ENCODE assay signal across 9 cellular contexts in genomic region chr4:25654971-25655963, GRCh38. TPM values are rescaled to one million over a fixed set of nuclear protein-coding genes. Genes with fewer than 3 reads are reported as not detected.
A peak's percentile ranks its signal among the peaks of the same experiment; 100 is the strongest.
DNase-seq lines count a peak whose midpoint lies in the region; ATAC-seq and TF ChIP-seq lines count a peak whose summit lies in the region.
"Had no signal": no experiment of that assay in that cellular context is flagged by ENCODE, and none has a peak within 500 bp of the region (broad histone marks: within the 10 kb centered on the region; RNA-seq: fewer than 3 reads in every experiment).

A gene with protein sequence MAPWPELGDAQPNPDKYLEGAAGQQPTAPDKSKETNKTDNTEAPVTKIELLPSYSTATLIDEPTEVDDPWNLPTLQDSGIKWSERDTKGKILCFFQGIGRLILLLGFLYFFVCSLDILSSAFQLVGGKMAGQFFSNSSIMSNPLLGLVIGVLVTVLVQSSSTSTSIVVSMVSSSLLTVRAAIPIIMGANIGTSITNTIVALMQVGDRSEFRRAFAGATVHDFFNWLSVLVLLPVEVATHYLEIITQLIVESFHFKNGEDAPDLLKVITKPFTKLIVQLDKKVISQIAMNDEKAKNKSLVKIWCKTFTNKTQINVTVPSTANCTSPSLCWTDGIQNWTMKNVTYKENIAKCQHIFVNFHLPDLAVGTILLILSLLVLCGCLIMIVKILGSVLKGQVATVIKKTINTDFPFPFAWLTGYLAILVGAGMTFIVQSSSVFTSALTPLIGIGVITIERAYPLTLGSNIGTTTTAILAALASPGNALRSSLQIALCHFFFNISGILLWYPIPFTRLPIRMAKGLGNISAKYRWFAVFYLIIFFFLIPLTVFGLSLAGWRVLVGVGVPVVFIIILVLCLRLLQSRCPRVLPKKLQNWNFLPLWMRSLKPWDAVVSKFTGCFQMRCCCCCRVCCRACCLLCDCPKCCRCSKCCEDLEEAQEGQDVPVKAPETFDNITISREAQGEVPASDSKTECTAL (plus strand): TSS chr4:25655851. CDS start chr4:25662501, 6,650 bp downstream.

- peak in 1 of 4 donors; percentile 51 for TF ChIP-seq EP300 in upper lobe of left lung (IDR thresholded peaks at IDR 0.05)

- no peak within 1 kb of the TSS for H3K27ac Mint-ChIP-seq in activated naive CD8-positive, alpha-beta T cell treated with anti-CD3 and anti-CD28 coated beads, Interleukin-2, amount 10 ng/mL, durations not matched to agents 7 days and 5 days
- H3K27ac Mint-ChIP-seq in activated naive CD8-positive, alpha-beta T cell treated with anti-CD3 and anti-CD28 coated beads, Interleukin-2, amount 50 U/mL, for 24 hours, result no peak within 1 kb of the TSS
- H3K27ac Mint-ChIP-seq in brain, result peak within 1 kb of the TSS in 2 of 5 experiments; percentile 20 to 21
- H3K27ac Mint-ChIP-seq: T-helper 1 cell treated with Interleukin-12 subunit alpha and Interleukin-12 subunit beta and Interleukin-4 antibody, amounts not matched to agents 30 μg/mL and 1 μg/mL, for 36 hours had no signal

- no peaks in the 10 kb centered on the region for H3K27me3 ChIP-seq in lung (ENCODE audit: control insufficient read depth, insufficient read depth)
- H3K27me3 ChIP-seq in upper lobe of left lung, result no peaks in the 10 kb centered on the region

- peak; percentile 58 for ATAC-seq in activated naive CD8-positive, alpha-beta T cell treated with anti-CD3 and anti-CD28 coated beads, Interleukin-2, amount 10 ng/mL, durations not matched to agents 7 days and 5 days (ENCODE audit: low read depth)
- no peak for ATAC-seq in activated naive CD8-positive, alpha-beta T cell treated with anti-CD3 and anti-CD28 coated beads, Interleukin-2, amount 50 U/mL, for 24 hours
- peak; percentile 45 for ATAC-seq in lung (ENCODE audit: insufficient read depth, low FRiP score)
- peak; percentile 68 to 84 for ATAC-seq in upper lobe of left lung (ENCODE audit: low FRiP score in 2 of 2)
- ATAC-seq in HG02571 (IDR thresholded peaks at IDR 0.05; ENCODE audit: unreplicated experiment), result no peak

- H3K36me3 ChIP-seq in lung (ENCODE audit: control insufficient read depth in 2 of 2, insufficient read depth in 2 of 2, low read length in 2 of 2) (no peaks in the 10 kb centered on the region), upper lobe of left lung (no peaks in the 10 kb centered on the region)

- POLR2A ChIA-PET in activated naive CD8-positive, alpha-beta T cell treated with anti-CD3 and anti-CD28 coated beads, Interleukin-2, amount 10 ng/mL, durations not matched to agents 7 days and 5 days (lab: Charles Lee), result no interaction called here

- H3K4me3 Mint-ChIP-seq in activated naive CD8-positive, alpha-beta T cell treated with anti-CD3 and anti-CD28 coated beads, Interleukin-2, amount 10 ng/mL, durations not matched to agents 7 days and 5 days, result peak within 1 kb of the TSS; percentile 6
- no peak within 1 kb of the TSS for H3K4me3 Mint-ChIP-seq in activated naive CD8-positive, alpha-beta T cell treated with anti-CD3 and anti-CD28 coated beads, Interleukin-2, amount 50 U/mL, for 24 hours
- peak within 1 kb of the TSS; percentile 42 to 76 (median 69) for H3K4me3 Mint-ChIP-seq in brain
- H3K4me3 Mint-ChIP-seq: T-helper 1 cell treated with Interleukin-12 subunit alpha and Interleukin-12 subunit beta and Interleukin-4 antibody, amounts not matched to agents 30 μg/mL and 1 μg/mL, for 36 hours had no signal

- peaks cover 10% of the 10 kb centered on the region for H3K4me1 Mint-ChIP-seq in activated naive CD8-positive, alpha-beta T cell treated with anti-CD3 and anti-CD28 coated beads, Interleukin-2, amount 10 ng/mL, durations not matched to agents 7 days and 5 days
- peaks cover 5% of the 10 kb centered on the region for H3K4me1 Mint-ChIP-seq in activated naive CD8-positive, alpha-beta T cell treated with anti-CD3 and anti-CD28 coated beads, Interleukin-2, amount 50 U/mL, for 24 hours
- H3K4me1 Mint-ChIP-seq in brain, result peaks cover 31% of the 10 kb centered on the region

- H3K4me3 ChIP-seq in lung (peak within 1 kb of the TSS; percentile 43), upper lobe of left lung (peak within 1 kb of the TSS; percentile 31 to 53 (median 50))

- no peaks in the 10 kb centered on the region for H3K9me3 ChIP-seq in lung (ENCODE audit: control insufficient read depth in 2 of 2, insufficient read depth in 1 of 2, low read length in 1 of 2)
- no peaks in the 10 kb centered on the region for H3K9me3 ChIP-seq in upper lobe of left lung

- peak in 3 of 4 donors; percentile 74 to 96 (median 94) for TF ChIP-seq POLR2A in upper lobe of left lung (IDR thresholded peaks at IDR 0.05)

- peaks cover 0 to 2% of the 10 kb centered on the region in 2 donors for H3K4me1 ChIP-seq in lung (ENCODE audit: control insufficient read depth in 2 of 2, insufficient read depth in 2 of 2, low read length in 2 of 2)
- peaks cover 0 to 15% (median 2%) of the 10 kb centered on the region in 4 donors for H3K4me1 ChIP-seq in upper lobe of left lung

- DNase-seq in activated naive CD8-positive, alpha-beta T cell treated with anti-CD3 and anti-CD28 coated beads, Interleukin-2, amount 10 ng/mL, durations not matched to agents 7 days and 5 days, result no peak
- DNase-seq in activated naive CD8-positive, alpha-beta T cell treated with anti-CD3 and anti-CD28 coated beads, Interleukin-2, amount 50 U/mL, for 24 hours, result no peak
- DNase-seq in lung (ENCODE audit: low spot score), result peak; percentile 87
- peak; percentile 79 to 94 for DNase-seq in upper lobe of left lung
- DNase-seq in NK-92 treated with Interleukin-12 subunit alpha and Interleukin-12 subunit beta, amount 100 ng/mL, for 24 hours (lab: John Stamatoyannopoulos, UW), result no peak
- DNase-seq in Ammon's horn (ENCODE audit: low spot score), result no peak

- peak within 1 kb of the TSS in 1 of 2 donors; percentile 91 for H3K27ac ChIP-seq in lung (ENCODE audit: low read depth in 1 of 2, low read length in 1 of 2)
- H3K27ac ChIP-seq in upper lobe of left lung, result peak within 1 kb of the TSS; percentile 76 to 93 (median 86)

- no peaks in the 10 kb centered on the region for H3K9me3 Mint-ChIP-seq in activated naive CD8-positive, alpha-beta T cell treated with anti-CD3 and anti-CD28 coated beads, Interleukin-2, amount 10 ng/mL, durations not matched to agents 7 days and 5 days
- no peaks in the 10 kb centered on the region for H3K9me3 Mint-ChIP-seq in activated naive CD8-positive, alpha-beta T cell treated with anti-CD3 and anti-CD28 coated beads, Interleukin-2, amount 50 U/mL, for 24 hours
- H3K9me3 Mint-ChIP-seq in brain, result peaks cover 0 to 3% (median 0%) of the 10 kb centered on the region in 5 experiments
- H3K9me3 Mint-ChIP-seq: T-helper 1 cell treated with Interleukin-12 subunit alpha and Interleukin-12 subunit beta and Interleukin-4 antibody, amounts not matched to agents 30 μg/mL and 1 μg/mL, for 36 hours had no signal

- WGBS in lung, 2 donors, result 4% methylated on average over 49 to 71 of the region's 71 CpGs
- 5 to 11% methylated on average over 29 to 62 of the region's 71 CpGs for WGBS in upper lobe of left lung, 2 donors

- H3K36me3 Mint-ChIP-seq in activated naive CD8-positive, alpha-beta T cell treated with anti-CD3 and anti-CD28 coated beads, Interleukin-2, amount 10 ng/mL, durations not matched to agents 7 days and 5 days, result no peaks in the 10 kb centered on the region
- H3K36me3 Mint-ChIP-seq in activated naive CD8-positive, alpha-beta T cell treated with anti-CD3 and anti-CD28 coated beads, Interleukin-2, amount 50 U/mL, for 24 hours (ENCODE audit: low read depth), result no peaks in the 10 kb centered on the region
- no peaks in the 10 kb centered on the region for H3K36me3 Mint-ChIP-seq in brain

- H3K27me3 Mint-ChIP-seq in activated naive CD8-positive, alpha-beta T cell treated with anti-CD3 and anti-CD28 coated beads, Interleukin-2, amount 10 ng/mL, durations not matched to agents 7 days and 5 days, result peaks cover 45% of the 10 kb centered on the region
- H3K27me3 Mint-ChIP-seq in activated naive CD8-positive, alpha-beta T cell treated with anti-CD3 and anti-CD28 coated beads, Interleukin-2, amount 50 U/mL, for 24 hours, result peaks cover 35% of the 10 kb centered on the region
- peaks cover 49% of the 10 kb centered on the region for H3K27me3 Mint-ChIP-seq in brain

- TF ChIP-seq CTCF in brain (conservative IDR thresholded peaks at IDR 0.05) (no peak), lung (IDR thresholded peaks at IDR 0.05; ENCODE audit: control extremely low read depth, extremely low read depth) (no peak), upper lobe of left lung (IDR thresholded peaks at IDR 0.05) (peak in 2 of 6 experiments; percentile 26 to 54)

RNA-seq across cellular contexts. Expression of the gene that starts here (rescaled TPM):
- total RNA-seq in activated naive CD8-positive, alpha-beta T cell treated with anti-CD3 and anti-CD28 coated beads, Interleukin-2, amount 10 ng/mL, durations not matched to agents 7 days and 5 days, result not detected
- polyA plus RNA-seq in brain (ENCODE audit: insufficient read depth, low read depth, low replicate concordance), result not detected
- 1,000 to 10,000 TPM; 1,764 to 1,795 TPM for total RNA-seq in lung
- polyA plus RNA-seq in lung, result 100 to 1,000 TPM; 723 to 727 TPM
- 1,000 to 10,000 TPM in 4 of 6 donors, 100 to 1,000 TPM in 2; 618 to 2,772 (median 1,642) TPM for total RNA-seq in upper lobe of left lung

Comparison
In these comparisons a context has a peak if more than half of its experiments do, and no peak if none do; other contexts are left out.
1. RNA of the gene that starts here (total RNA-seq): 1,764 to 1,795 TPM in lung and 618 to 2,772 TPM in upper lobe of left lung; not detected in activated naive CD8-positive, alpha-beta T cell treated with anti-CD3 and anti-CD28 coated beads, Interleukin-2, amount 10 ng/mL, durations not matched to agents 7 days and 5 days; every median in the first group is over 100 times any median in the second.
2. RNA of the gene that starts here (polyA plus RNA-seq): 723 to 727 TPM in lung; not detected in brain (single experiment); every median in the first group is over 100 times any median in the second.
3. Peak in ATAC-seq in activated naive CD8-positive, alpha-beta T cell treated with anti-CD3 and anti-CD28 coated beads, Interleukin-2, amount 10 ng/mL, durations not matched to agents 7 days and 5 days; RNA of the gene not detected or under 1 TPM.
4. ATAC-seq: peak in lung (single experiment) and upper lobe of left lung (2 of 2); none in activated naive CD8-positive, alpha-beta T cell treated with anti-CD3 and anti-CD28 coated beads, Interleukin-2, amount 50 U/mL, for 24 hours (single experiment) and HG02571 (single experiment).
5. DNase-seq: peak in lung (single experiment) and upper lobe of left lung (2 of 2); none in activated naive CD8-positive, alpha-beta T cell treated with anti-CD3 and anti-CD28 coated beads, Interleukin-2, amount 10 ng/mL, durations not matched to agents 7 days and 5 days (single experiment), activated naive CD8-positive, alpha-beta T cell treated with anti-CD3 and anti-CD28 coated beads, Interleukin-2, amount 50 U/mL, for 24 hours (single experiment), NK-92 treated with Interleukin-12 subunit alpha and Interleukin-12 subunit beta, amount 100 ng/mL, for 24 hours (single experiment) and Ammon's horn (single experiment).